In genomic region chr10:75461672-75462649, GRCh38 we compare ENCODE assay signal across 1 cellular context.
A peak's percentile ranks its signal among the peaks of the same experiment; 100 is the strongest.
TF ChIP-seq lines count a peak whose summit lies in the region.

No MANE protein-coding gene starts in this region.

TF ChIP-seq in GM23338, 12 proteins besides CTCF, POLR2A, EP300 and RAD21 (continued from another document):
- no peak for TF ChIP-seq ZNF462 (CRISPR knock-in tag; IDR thresholded peaks at IDR 0.05)
- TF ChIP-seq JUNB (IDR thresholded peaks at IDR 0.05; ENCODE audit: unreplicated experiment), result no peak
- no peak for TF ChIP-seq ZNF114 (CRISPR knock-in tag; IDR thresholded peaks at IDR 0.05)
- TF ChIP-seq NANOG (IDR thresholded peaks at IDR 0.05; ENCODE audit: borderline replicate concordance), result peak; percentile 87
- TF ChIP-seq CREB1 (CRISPR knock-in tag; IDR thresholded peaks at IDR 0.05; ENCODE audit: low read depth), result no peak
